26 cellular contexts compared by ENCODE assay signal in the genomic region with DNA sequence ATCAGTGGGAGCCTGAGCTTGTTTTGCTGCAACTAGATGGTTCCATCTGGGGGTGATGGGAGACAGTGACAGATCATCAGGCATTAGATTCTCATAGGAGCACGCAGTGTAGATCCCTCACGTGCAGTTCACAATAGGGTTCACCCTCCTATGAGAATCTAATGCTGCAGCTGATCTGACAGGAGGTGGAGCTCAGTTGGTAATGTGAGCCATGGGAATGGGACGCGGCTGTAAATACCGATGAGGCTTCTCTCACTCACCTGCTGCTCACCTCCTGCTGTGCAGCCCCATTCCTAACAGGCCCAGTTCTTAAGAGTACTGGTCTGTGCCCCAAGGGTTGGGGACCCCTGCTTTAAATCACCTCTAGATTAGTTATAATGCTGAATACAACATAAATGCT.
"Had no signal": no experiment of that assay in that cellular context is flagged by ENCODE, and none has a peak within 500 bp of the region (broad histone marks: within the 10 kb centered on the region; RNA-seq: fewer than 3 reads in every experiment).

No MANE protein-coding gene starts in this region.

- H3K4me3 Mint-ChIP-seq: immature natural killer cell; naive thymus-derived CD4-positive, alpha-beta T cell; natural killer cell treated with Interleukin-12 subunit alpha and Interleukin-12 subunit beta and Interleukin-15 and Interleukin-18, amount 100 ng/mL, for 72 hours; stimulated activated naive B cell treated with anti-CD40 and anti-IgM and Interleukin-4, amounts not matched to agents 10 μg/mL and 1 μg/mL and 100 μg/mL, for 72 hours had no signal

- H3K36me3 Mint-ChIP-seq: natural killer cell treated with Interleukin-12 subunit alpha and Interleukin-12 subunit beta and Interleukin-15 and Interleukin-18, amount 100 ng/mL, for 72 hours had no signal

- DNase-seq: hypothalamus; immature natural killer cell; kidney; left colon; left lung; midbrain; mucosa of descending colon; naive thymus-derived CD4-positive, alpha-beta T cell; ovary; right lobe of liver; stimulated activated CD4-positive, alpha-beta T cell treated with anti-CD3 and anti-CD28 coated beads, Interleukin-15, amount 100 ng/mL, for 24 hours; stimulated activated CD4-positive, alpha-beta T cell treated with anti-CD3 and anti-CD28 coated beads, Interleukin-2, amount 100 ng/mL, for 24 hours; stimulated activated CD4-positive, alpha-beta T cell treated with anti-CD3 and anti-CD28 coated beads, Interleukin-4, amount 100 ng/mL, for 1 hour; stimulated activated naive B cell treated with anti-CD40 and anti-IgM and Interleukin-4, amounts not matched to agents 10 μg/mL and 1 μg/mL and 100 μg/mL, for 72 hours; stimulated activated naive CD8-positive, alpha-beta T cell treated with anti-CD3 and anti-CD28 coated beads, Interleukin-15, Interleukin-2, amounts not matched to agents 100 U/mL and 50 U/mL, for 24 hours; stomach; testis; thyroid gland; transverse colon; upper lobe of left lung had no signal

- H3K27ac Mint-ChIP-seq: immature natural killer cell; naive thymus-derived CD4-positive, alpha-beta T cell; natural killer cell treated with Interleukin-12 subunit alpha and Interleukin-12 subunit beta and Interleukin-15 and Interleukin-18, amount 100 ng/mL, for 72 hours; progenitor cell of endocrine pancreas had no signal

- H3K9me3 Mint-ChIP-seq: immature natural killer cell; natural killer cell treated with Interleukin-12 subunit alpha and Interleukin-12 subunit beta and Interleukin-15 and Interleukin-18, amount 100 ng/mL, for 72 hours; stimulated activated naive B cell treated with anti-CD40 and anti-IgM and Interleukin-4, amounts not matched to agents 10 μg/mL and 1 μg/mL and 100 μg/mL, for 72 hours had no signal

- H3K4me2 ChIP-seq: smooth muscle cell had no signal

- H3K4me1 ChIP-seq: left lung, right atrium auricular region, right lobe of liver, stomach, testis, transverse colon, upper lobe of left lung, vagina had no signal

- H3K4me1 Mint-ChIP-seq: immature natural killer cell had no signal

- H3K27ac ChIP-seq: left lung, ovary, right atrium auricular region, right lobe of liver, stomach, testis, thyroid gland, transverse colon, upper lobe of left lung, vagina had no signal

- H3K27me3 ChIP-seq: left lung, ovary, right atrium auricular region, right lobe of liver, stomach, testis, thyroid gland, transverse colon, upper lobe of left lung, vagina had no signal

- ATAC-seq: left colon; left lung; mucosa of descending colon; naive thymus-derived CD4-positive, alpha-beta T cell; natural killer cell treated with Interleukin-12 subunit alpha and Interleukin-12 subunit beta and Interleukin-15 and Interleukin-18, amount 100 ng/mL, for 72 hours; right lobe of liver; stimulated activated naive B cell treated with anti-CD40 and anti-IgM and Interleukin-4, amounts not matched to agents 10 μg/mL and 1 μg/mL and 100 μg/mL, for 72 hours; stimulated activated naive CD8-positive, alpha-beta T cell treated with anti-CD3 and anti-CD28 coated beads, Interleukin-15, Interleukin-2, amounts not matched to agents 100 U/mL and 50 U/mL, for 24 hours had no signal

- H3K36me3 ChIP-seq: ovary had no signal

- H3K4me3 ChIP-seq: left lung, lung, mucosa of descending colon, ovary, right atrium auricular region, right lobe of liver, smooth muscle cell, stomach, testis, thyroid gland, transverse colon, upper lobe of left lung, vagina had no signal

- H3K9me3 ChIP-seq: left lung, mucosa of descending colon, ovary, right atrium auricular region, right lobe of liver, stomach, testis, thyroid gland, transverse colon, upper lobe of left lung, vagina had no signal

- H3K27me3 Mint-ChIP-seq: naive thymus-derived CD4-positive, alpha-beta T cell; natural killer cell treated with Interleukin-12 subunit alpha and Interleukin-12 subunit beta and Interleukin-15 and Interleukin-18, amount 100 ng/mL, for 72 hours; progenitor cell of endocrine pancreas; stimulated activated naive B cell treated with anti-CD40 and anti-IgM and Interleukin-4, amounts not matched to agents 10 μg/mL and 1 μg/mL and 100 μg/mL, for 72 hours had no signal
